3 cellular contexts compared by ENCODE assay signal in genomic region chr19:18952364-18953003, GRCh38. TPM values are rescaled to one million over a fixed set of nuclear protein-coding genes. Genes with fewer than 3 reads are reported as not detected.
"Had no signal": no experiment of that assay in that cellular context is flagged by ENCODE, and none has a peak within 500 bp of the region (broad histone marks: within the 10 kb centered on the region; RNA-seq: fewer than 3 reads in every experiment).

No MANE protein-coding gene starts in this region.

RNA-seq across cellular contexts. Expression of gene HOMER3, which starts 11.5 kb away (rescaled TPM):
- total RNA-seq: activated naive CD8-positive, alpha-beta T cell treated with anti-CD3 and anti-CD28 coated beads for 36 hours had no signal

RNA-seq across cellular contexts. Expression of gene CERS1, which starts 56.5 kb away (rescaled TPM):
- total RNA-seq: activated T-cell treated with anti-CD3 and anti-CD28 coated beads, Interleukin-2, amount 50 U/mL, for 72 hours; SJSA1 had no signal
